In genomic region chr6:17417817-17418216, GRCh38 we compare ENCODE assay signal across 10 cellular contexts. TPM values are rescaled to one million over a fixed set of nuclear protein-coding genes. Genes with fewer than 3 reads are reported as not detected.
DNase-seq lines count a peak whose midpoint lies in the region; ATAC-seq and TF ChIP-seq lines count a peak whose summit lies in the region.
"Had no signal": no experiment of that assay in that cellular context is flagged by ENCODE, and none has a peak within 500 bp of the region (broad histone marks: within the 10 kb centered on the region; RNA-seq: fewer than 3 reads in every experiment).

No MANE protein-coding gene starts in this region.

- CTCF ChIA-PET in BJ (lab: Yijun Ruan, JAX), result no interaction called here
- CTCF ChIA-PET in PC-9 (lab: Charles Lee), result interaction anchor here (0.6 kb wide), 1 partner anchor 26 kb away, joined by 16 read pairs; no protein-coding TSS in a partner anchor

- H3K9me3 ChIP-seq in PC-9 (ENCODE audit: insufficient read depth, low read depth) (no peaks in the 10 kb centered on the region), esophagus muscularis mucosa (no peaks in the 10 kb centered on the region), neural progenitor cell (ENCODE audit: low read depth) (no peaks in the 10 kb centered on the region)

- H3K79me2 ChIP-seq in PC-9 (ENCODE audit: low read depth), result peaks cover 38% of the 10 kb centered on the region; the same call in 1 of the 2 replicates
- H3K79me2 ChIP-seq in neural progenitor cell (ENCODE audit: low read depth), result peaks cover 34% of the 10 kb centered on the region

- H3K27me3 Mint-ChIP-seq in neural progenitor cell (ENCODE audit: insufficient read depth, low read depth), result peaks cover 2% of the 10 kb centered on the region

- H3F3A ChIP-seq in PC-9 (ENCODE audit: insufficient read depth, low read depth) (peaks cover 13% of the 10 kb centered on the region; the same call in 1 of the 2 replicates), neural progenitor cell (ENCODE audit: low read depth) (peaks cover 6% of the 10 kb centered on the region)

- no peak for TF ChIP-seq POLR2A in esophagus muscularis mucosa (IDR thresholded peaks at IDR 0.05; ENCODE audit: low read depth)

- no peak for ATAC-seq in HG02840 (IDR thresholded peaks at IDR 0.05; ENCODE audit: low FRiP score, unreplicated experiment)

- H3K27me3 ChIP-seq in BJ (ENCODE audit: control insufficient read depth, insufficient read depth, low read length), result no peaks in the 10 kb centered on the region
- no peaks in the 10 kb centered on the region for H3K27me3 ChIP-seq in PC-9 (ENCODE audit: insufficient read depth, low read depth)
- no peaks in the 10 kb centered on the region for H3K27me3 ChIP-seq in esophagus muscularis mucosa
- H3K27me3 ChIP-seq in neural progenitor cell, result no peaks in the 10 kb centered on the region

- TF ChIP-seq EP300 in esophagus muscularis mucosa (IDR thresholded peaks at IDR 0.05), result no peak

- peak overlapping the region; percentile 40 for H3K27ac Mint-ChIP-seq in neural progenitor cell

- 26% methylated on average over 4 of the region's 4 CpGs for WGBS in esophagus muscularis mucosa

- peaks cover 21% of the 10 kb centered on the region for H3K36me3 Mint-ChIP-seq in neural progenitor cell

- no peaks in the 10 kb centered on the region for H3K9me2 ChIP-seq in PC-9 (ENCODE audit: insufficient read depth)

- H2AFZ ChIP-seq in PC-9, result no peak overlapping the region
- no peak overlapping the region for H2AFZ ChIP-seq in neural progenitor cell (replicated peaks)

- peaks cover 6% of the 10 kb centered on the region for H3K9me3 Mint-ChIP-seq in neural progenitor cell

- H3K4me3 Mint-ChIP-seq in neural progenitor cell, result no peak overlapping the region

- H3K4me3 ChIP-seq in BJ (ENCODE audit: low read depth, low read length) (peak overlapping the region; percentile 24), PC-9 (no peak overlapping the region), esophagus muscularis mucosa (peak overlapping the region in 3 of 4 donors; percentile 2 to 29 (median 12)), neural progenitor cell (no peak overlapping the region)

- H3K4me1 ChIP-seq in PC-9 (replicated peaks; ENCODE audit: insufficient read depth) (peaks cover 23% of the 10 kb centered on the region; the same call in 1 of the 2 replicates), esophagus muscularis mucosa (peaks cover 35 to 53% (median 45%) of the 10 kb centered on the region in 4 donors), neural progenitor cell (peaks cover 19% of the 10 kb centered on the region)

- BruUV-seq in PC-9 (replicated peaks; lab: Mats Ljungman, UMichigan), result no TSS peak

- H3K36me3 ChIP-seq in BJ (ENCODE audit: control insufficient read depth, insufficient read depth, low read length), result no peaks in the 10 kb centered on the region
- no peaks in the 10 kb centered on the region for H3K36me3 ChIP-seq in PC-9 (ENCODE audit: low read depth)
- H3K36me3 ChIP-seq in esophagus muscularis mucosa, result no peaks in the 10 kb centered on the region
- H3K36me3 ChIP-seq in neural progenitor cell, result no peaks in the 10 kb centered on the region

- H3K9ac ChIP-seq in neural progenitor cell, result no peak overlapping the region

- peaks cover 16% of the 10 kb centered on the region for H3K4me1 Mint-ChIP-seq in neural progenitor cell

- intact Hi-C loops in PC-9 (cut with micrococcal nuclease; ENCODE audit: unreplicated experiment) (loop anchor here (1.0 to 10.0 kb wide), 3 partner anchors 25 to 167 kb away; partner anchors contain the start of gene CAP2), esophagus muscularis mucosa (cut with DNase I) (no loop called here)

- H4K20me1 ChIP-seq in PC-9 (ENCODE audit: insufficient read depth) (no peaks in the 10 kb centered on the region), neural progenitor cell (ENCODE audit: low read depth) (no peaks in the 10 kb centered on the region)

- H3K27ac ChIP-seq in PC-9 (peak overlapping the region; percentile 67), esophagus muscularis mucosa (replicated peaks in 1 of 4) (peak overlapping the region; percentile 66 to 79 (median 76)), neural progenitor cell (no peak overlapping the region)

- POLR2A ChIA-PET in BJ (lab: Charles Lee), result interaction anchor here (1.7 kb wide), 1 partner anchor 37 kb away, joined by 8 read pairs; no protein-coding TSS in a partner anchor
- POLR2A ChIA-PET in PC-9 (lab: Charles Lee; ENCODE audit: unreplicated experiment), result interaction anchor here (0.6 to 1.1 kb wide), 7 partner anchors 8 to 1287 kb away, joined by 3 to 22 read pairs (median 4); partner anchors contain the start of gene CAP2

- TF ChIP-seq CTCF in BJ (IDR thresholded peaks at IDR 0.05; ENCODE audit: insufficient read depth, low read depth, low read length) (no peak), PC-9 (conservative IDR thresholded peaks at IDR 0.05) (no peak), esophagus muscularis mucosa (IDR thresholded peaks at IDR 0.05) (no peak), neural progenitor cell (IDR thresholded peaks at IDR 0.05) (no peak)

- DNase-seq in BJ (ENCODE audit: low read depth) (peak; percentile 89), PC-9 (peak; percentile 61 to 70), esophagus muscularis mucosa (ENCODE audit: extremely low spot score) (no peak), neural progenitor cell (ENCODE audit: low spot score) (peak; percentile 72), HuH-7 (ENCODE audit: low spot score) (no peak)
- no peak for DNase-seq in activated T-cell treated with anti-CD3 and anti-CD28 coated beads, Interleukin-2, amount 50 U/mL, for 48 hours
- no peak for DNase-seq in stimulated activated CD4-positive, alpha-beta T cell treated with anti-CD3 and anti-CD28 coated beads, Interleukin-15, amount 100 ng/mL, for 24 hours
- DNase-seq: NCI-H1092 treated with DMSO at 0.1 percent for 48 hours; stimulated activated CD4-positive, alpha-beta T cell treated with anti-CD3 and anti-CD28 coated beads, Interleukin-12 subunit alpha, Interleukin-12 subunit beta, amount 100 ng/mL, for 4 hours had no signal

- H3K4me2 ChIP-seq in PC-9 (peak overlapping the region; percentile 24; the same call in 1 of the 2 replicates), neural progenitor cell (peak overlapping the region; percentile 50)

RNA-seq across cellular contexts. Expression of gene CAP2, which starts 24.4 kb away (rescaled TPM):
- polyA plus RNA-seq in BJ (2011; rRNA removed), result 84.4 and 99.1 TPM in 2 replicates
- polyA minus RNA-seq in BJ (2011; rRNA and poly(A)+ RNA removed), result 37.2 and 64.7 TPM in 2 replicates
- total RNA-seq in PC-9 (2021) (10.0 and 12.0 TPM in 2 replicates), esophagus muscularis mucosa (10 to 100 TPM; 38.3 to 55.6 (median 55.1) TPM), neural progenitor cell (ENCODE audit: low replicate concordance) (18.4 and 27.4 TPM in 2 replicates)

Comparison
In these comparisons a context has a peak if more than half of its experiments do, and no peak if none do; other contexts are left out.
1. DNase-seq: peak in BJ (single experiment), PC-9 (2 of 2) and neural progenitor cell (single experiment); none in esophagus muscularis mucosa (single experiment), HuH-7 (single experiment), activated T-cell treated with anti-CD3 and anti-CD28 coated beads, Interleukin-2, amount 50 U/mL, for 48 hours (0 of 2) and stimulated activated CD4-positive, alpha-beta T cell treated with anti-CD3 and anti-CD28 coated beads, Interleukin-15, amount 100 ng/mL, for 24 hours (single experiment).
2. H3K4me3 ChIP-seq: peak in BJ (single experiment) and esophagus muscularis mucosa (3 of 4); none in PC-9 (single experiment) and neural progenitor cell (single experiment).